ENCODE assay signal across 8 cellular contexts in genomic region chr14:49853572-49854375, GRCh38. TPM values are rescaled to one million over a fixed set of nuclear protein-coding genes. Genes with fewer than 3 reads are reported as not detected.
DNase-seq lines count a peak whose midpoint lies in the region; ATAC-seq and TF ChIP-seq lines count a peak whose summit lies in the region.

No MANE protein-coding gene starts in this region.

- H3K9me3 ChIP-seq in OCI-LY7 (ENCODE audit: low read length) (no peaks in the 10 kb centered on the region), esophagus muscularis mucosa (no peaks in the 10 kb centered on the region)

- CTCF ChIA-PET in OCI-LY7 (lab: Charles Lee; ENCODE audit: unreplicated experiment), result interaction anchor here (0.7 to 1.5 kb wide), 2 partner anchors 8 to 9 kb away, joined by 3 read pairs; no protein-coding TSS in a partner anchor

- H3K4me2 ChIP-seq in OCI-LY7 (ENCODE audit: low read length), result peak overlapping the region; percentile 84

- H3K4me3 Mint-ChIP-seq in activated T-cell treated with anti-CD3 and anti-CD28 coated beads, Interleukin-2, amount 50 U/mL, for 24 hours, result peak overlapping the region; percentile 99
- H3K4me3 Mint-ChIP-seq in naive thymus-derived CD8-positive, alpha-beta T cell, result peak overlapping the region; percentile 91 to 100 (median 96)
- H3K4me3 Mint-ChIP-seq in stimulated activated effector memory CD8-positive, alpha-beta T cell treated with anti-CD3 and anti-CD28 coated beads, Interleukin-12 subunit alpha, Interleukin-12 subunit beta, amount 100 ng/mL, for 72 hours, result peak overlapping the region; percentile 97

- H2AFZ ChIP-seq in OCI-LY7 (ENCODE audit: low read length), result no peak overlapping the region; the same call in 1 of the 2 replicates

- POLR2A ChIA-PET in OCI-LY7 (lab: Charles Lee), result interaction anchor here (0.5 to 4.4 kb wide), 5 partner anchors 9 to 1649 kb away, joined by 3 to 50 read pairs (median 5); partner anchors contain the start of genes MGAT2 and RPL36AL
- POLR2A ChIA-PET in naive thymus-derived CD8-positive, alpha-beta T cell (lab: Charles Lee), result interaction anchor here (0.6 to 4.2 kb wide), 9 partner anchors 9 to 250 kb away, joined by 4 to 117 read pairs (median 14); partner anchors contain the start of genes ARF6, DNAAF2, MGAT2 and RPL36AL

- no peak for TF ChIP-seq POLR2A in esophagus muscularis mucosa (IDR thresholded peaks at IDR 0.05; ENCODE audit: low read depth)

- BruUV-seq in OCI-LY7 (replicated peaks; lab: Mats Ljungman, UMichigan), result no TSS peak

- no peaks in the 10 kb centered on the region for H3K9me2 ChIP-seq in OCI-LY7 (ENCODE audit: insufficient read depth, low read length)

- no peak overlapping the region for H3K27ac ChIP-seq in OCI-LY7 (ENCODE audit: low read depth, low read length, poor library complexity, severe bottlenecking)
- peak overlapping the region; percentile 87 to 93 (median 88) for H3K27ac ChIP-seq in esophagus muscularis mucosa (replicated peaks in 1 of 4)

- H3K36me3 ChIP-seq in OCI-LY7 (ENCODE audit: insufficient read depth, low read length), result peaks cover 23% of the 10 kb centered on the region
- peaks cover 6 to 26% (median 19%) of the 10 kb centered on the region in 4 donors for H3K36me3 ChIP-seq in esophagus muscularis mucosa

- DNase-seq in GM04503 (ENCODE audit: low read depth) (peak; percentile 32), OCI-LY7 (ENCODE audit: low spot score) (peak; percentile 48), esophagus muscularis mucosa (ENCODE audit: extremely low spot score) (peak; percentile 92)
- DNase-seq in activated T-cell treated with anti-CD3 and anti-CD28 coated beads, Interleukin-2, amount 50 U/mL, for 24 hours, result peak; percentile 78
- peak; percentile 41 to 82 (median 68) for DNase-seq in naive thymus-derived CD8-positive, alpha-beta T cell
- DNase-seq in stimulated activated effector memory CD8-positive, alpha-beta T cell treated with anti-CD3 and anti-CD28 coated beads, Interleukin-12 subunit alpha, Interleukin-12 subunit beta, amount 100 ng/mL, for 72 hours (ENCODE audit: low spot score in 2 of 2), result peak; percentile 53 to 80

- H3K4me1 ChIP-seq in OCI-LY7 (ENCODE audit: insufficient read depth, low read length, poor library complexity, severe bottlenecking) (peaks cover 52% of the 10 kb centered on the region), esophagus muscularis mucosa (peaks cover 19 to 41% (median 35%) of the 10 kb centered on the region in 4 donors)

- peak overlapping the region; percentile 98 for H3K27ac Mint-ChIP-seq in activated T-cell treated with anti-CD3 and anti-CD28 coated beads, Interleukin-2, amount 50 U/mL, for 24 hours
- H3K27ac Mint-ChIP-seq in naive thymus-derived CD8-positive, alpha-beta T cell, result peak overlapping the region; percentile 81 to 99 (median 96)
- H3K27ac Mint-ChIP-seq in stimulated activated effector memory CD8-positive, alpha-beta T cell treated with anti-CD3 and anti-CD28 coated beads, Interleukin-12 subunit alpha, Interleukin-12 subunit beta, amount 100 ng/mL, for 72 hours, result peak overlapping the region; percentile 99

- intact Hi-C loops in OCI-LY7 (cut with micrococcal nuclease; ENCODE audit: unreplicated experiment), result loop anchor here (1.0 to 5.0 kb wide), 2 partner anchors 219 to 679 kb away; partner anchors contain the start of gene MAP4K5
- intact Hi-C loops in esophagus muscularis mucosa (cut with DNase I), result loop anchor here (5.0 kb wide), 1 partner anchor 221 kb away; no protein-coding TSS in a partner anchor

- no peaks in the 10 kb centered on the region for H3K9me3 Mint-ChIP-seq in activated T-cell treated with anti-CD3 and anti-CD28 coated beads, Interleukin-2, amount 50 U/mL, for 24 hours
- no peaks in the 10 kb centered on the region for H3K9me3 Mint-ChIP-seq in naive thymus-derived CD8-positive, alpha-beta T cell
- H3K9me3 Mint-ChIP-seq in stimulated activated effector memory CD8-positive, alpha-beta T cell treated with anti-CD3 and anti-CD28 coated beads, Interleukin-12 subunit alpha, Interleukin-12 subunit beta, amount 100 ng/mL, for 72 hours, result no peaks in the 10 kb centered on the region

- TF ChIP-seq CTCF in OCI-LY7 (conservative IDR thresholded peaks at IDR 0.05; ENCODE audit: low read length), result peak; percentile 53; the same call in 1 of the 2 replicates
- TF ChIP-seq CTCF in esophagus muscularis mucosa (IDR thresholded peaks at IDR 0.05), result peak; percentile 76 to 88 (median 84)

- no peak for TF ChIP-seq EP300 in esophagus muscularis mucosa (IDR thresholded peaks at IDR 0.05)

- H3K27me3 Mint-ChIP-seq in activated T-cell treated with anti-CD3 and anti-CD28 coated beads, Interleukin-2, amount 50 U/mL, for 24 hours, result no peaks in the 10 kb centered on the region
- H3K27me3 Mint-ChIP-seq in naive thymus-derived CD8-positive, alpha-beta T cell, result no peaks in the 10 kb centered on the region

- 27% methylated on average over 16 of the region's 27 CpGs for WGBS in esophagus muscularis mucosa

- peaks cover 41% of the 10 kb centered on the region for H3K36me3 Mint-ChIP-seq in activated T-cell treated with anti-CD3 and anti-CD28 coated beads, Interleukin-2, amount 50 U/mL, for 24 hours (ENCODE audit: low read depth)
- peaks cover 0 to 24% (median 9%) of the 10 kb centered on the region in 3 donors for H3K36me3 Mint-ChIP-seq in naive thymus-derived CD8-positive, alpha-beta T cell
- H3K36me3 Mint-ChIP-seq in stimulated activated effector memory CD8-positive, alpha-beta T cell treated with anti-CD3 and anti-CD28 coated beads, Interleukin-12 subunit alpha, Interleukin-12 subunit beta, amount 100 ng/mL, for 72 hours, result peaks cover 44% of the 10 kb centered on the region

- H3K27me3 ChIP-seq in esophagus muscularis mucosa, result no peaks in the 10 kb centered on the region

- H4K20me1 ChIP-seq in OCI-LY7 (ENCODE audit: insufficient read depth, low read length), result no peaks in the 10 kb centered on the region

- H3K4me3 ChIP-seq in OCI-LY7 (ENCODE audit: low read depth, low read length, poor library complexity, severe bottlenecking) (peak overlapping the region; percentile 93), esophagus muscularis mucosa (peak overlapping the region; percentile 69 to 92 (median 78))

- peaks cover 54% of the 10 kb centered on the region for H3K4me1 Mint-ChIP-seq in activated T-cell treated with anti-CD3 and anti-CD28 coated beads, Interleukin-2, amount 50 U/mL, for 24 hours (ENCODE audit: low read depth)
- H3K4me1 Mint-ChIP-seq in naive thymus-derived CD8-positive, alpha-beta T cell, result peaks cover 18 to 49% (median 45%) of the 10 kb centered on the region in 4 donors
- peaks cover 50% of the 10 kb centered on the region for H3K4me1 Mint-ChIP-seq in stimulated activated effector memory CD8-positive, alpha-beta T cell treated with anti-CD3 and anti-CD28 coated beads, Interleukin-12 subunit alpha, Interleukin-12 subunit beta, amount 100 ng/mL, for 72 hours

- peak; percentile 36 for ATAC-seq in HG03520 (IDR thresholded peaks at IDR 0.05; ENCODE audit: unreplicated experiment)
- peak; percentile 67 to 76 for ATAC-seq in naive thymus-derived CD8-positive, alpha-beta T cell
- peak; percentile 69 for ATAC-seq in stimulated activated effector memory CD8-positive, alpha-beta T cell treated with anti-CD3 and anti-CD28 coated beads, Interleukin-12 subunit alpha, Interleukin-12 subunit beta, amount 100 ng/mL, for 72 hours
- no peak for ATAC-seq in GM21528 (IDR thresholded peaks at IDR 0.05; ENCODE audit: low FRiP score, unreplicated experiment)

- peaks cover 32% of the 10 kb centered on the region for H3K79me2 ChIP-seq in OCI-LY7 (ENCODE audit: insufficient read depth, low read depth, low read length)

RNA-seq across cellular contexts. Expression of gene NEMF, which starts 1.2 kb away (rescaled TPM):
- 63.2 and 71.3 TPM in 2 replicates for total RNA-seq in OCI-LY7 (2014; rRNA removed; shearing (Covaris generic))
- total RNA-seq in OCI-LY7 (2022) (67.5 and 79.4 TPM in 2 replicates), esophagus muscularis mucosa (10 to 100 TPM; 40.6 to 71.0 (median 56.4) TPM)
- total RNA-seq in naive thymus-derived CD8-positive, alpha-beta T cell, result 100 to 1,000 TPM; 121 to 122 TPM
- polyA plus RNA-seq in naive thymus-derived CD8-positive, alpha-beta T cell, result 10 to 100 TPM; 39.6 to 46.1 (median 43.5) TPM

RNA-seq across cellular contexts. Expression of gene ARF6, which starts 39.1 kb away (rescaled TPM):
- total RNA-seq in OCI-LY7 (2014; rRNA removed; shearing (Covaris generic)), result 47.6 and 51.0 TPM in 2 replicates
- total RNA-seq in OCI-LY7 (2022) (69.1 and 73.0 TPM in 2 replicates), esophagus muscularis mucosa (10 to 100 TPM; 41.5 to 66.4 (median 51.7) TPM)
- total RNA-seq in naive thymus-derived CD8-positive, alpha-beta T cell, result 10 to 100 TPM; 83.9 TPM
- polyA plus RNA-seq in naive thymus-derived CD8-positive, alpha-beta T cell, result 100 to 1,000 TPM in 1 of 3 donors, 10 to 100 TPM in 2; 74.6 to 100 (median 97.6) TPM

Comparison
In these comparisons a context has a peak if more than half of its experiments do, and no peak if none do; other contexts are left out.
1. DNase-seq: peak in every context shown above with its lines; median percentile 92 in esophagus muscularis mucosa; 78 in activated T-cell treated with anti-CD3 and anti-CD28 coated beads, Interleukin-2, amount 50 U/mL, for 24 hours; 68 in naive thymus-derived CD8-positive, alpha-beta T cell; 66 in stimulated activated effector memory CD8-positive, alpha-beta T cell treated with anti-CD3 and anti-CD28 coated beads, Interleukin-12 subunit alpha, Interleukin-12 subunit beta, amount 100 ng/mL, for 72 hours; 48 in OCI-LY7; 32 in GM04503.